21 cellular contexts compared by ENCODE assay signal in the genomic region with DNA sequence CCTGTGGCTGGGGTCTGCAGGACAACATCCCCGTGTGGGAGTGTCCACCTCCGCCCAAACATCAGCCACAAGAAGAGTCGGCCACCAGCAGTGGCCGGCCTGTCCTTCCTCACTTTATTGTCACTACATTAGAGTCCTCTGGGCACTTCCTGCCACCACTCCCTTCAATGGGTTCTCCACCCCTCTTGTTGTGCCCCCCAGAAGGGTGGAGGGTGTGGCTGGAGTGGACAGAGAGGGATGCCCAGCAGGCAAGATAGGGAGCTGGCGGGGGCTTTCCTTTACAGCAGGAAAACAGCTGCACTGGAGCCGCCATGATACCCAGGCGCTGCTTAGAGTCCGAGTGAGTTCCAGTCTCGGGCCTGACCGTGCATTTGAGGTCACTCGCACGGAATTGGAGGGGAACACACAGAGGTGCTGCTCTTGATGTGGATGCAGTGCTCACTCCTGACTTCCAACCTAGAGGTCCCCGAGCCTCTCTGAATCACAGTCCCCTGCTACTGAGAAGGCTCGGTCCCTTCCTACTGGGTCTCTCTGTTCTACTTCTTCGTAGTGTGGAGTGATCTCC. TPM values are rescaled to one million over a fixed set of nuclear protein-coding genes. Genes with fewer than 3 reads are reported as not detected.
DNase-seq lines count a peak whose midpoint lies in the region; ATAC-seq and TF ChIP-seq lines count a peak whose summit lies in the region.
"Had no signal": no experiment of that assay in that cellular context is flagged by ENCODE, and none has a peak within 500 bp of the region (broad histone marks: within the 10 kb centered on the region; RNA-seq: fewer than 3 reads in every experiment).

No MANE protein-coding gene starts in this region.

- H2BK20ac ChIP-seq in IMR-90 (ENCODE audit: low read depth, low read length), result no peak overlapping the region

- H4K8ac ChIP-seq in IMR-90 (ENCODE audit: low read depth in 2 of 2, low read length in 2 of 2), result no peak overlapping the region

- H3K9ac ChIP-seq in IMR-90 (ENCODE audit: low read depth, low read length), result no peak overlapping the region

- peaks cover 70% of the 10 kb centered on the region for H3K36me3 Mint-ChIP-seq in activated naive CD4-positive, alpha-beta T cell treated with anti-CD3 and anti-CD28 coated beads, Interleukin-2, amount 10 ng/mL, durations not matched to agents 7 days and 5 days
- peaks cover 60% of the 10 kb centered on the region for H3K36me3 Mint-ChIP-seq in activated naive CD8-positive, alpha-beta T cell treated with anti-CD3 and anti-CD28 coated beads, Interleukin-2, amount 10 ng/mL, durations not matched to agents 7 days and 5 days

- H3K79me1 ChIP-seq in IMR-90 (ENCODE audit: low read depth in 1 of 2, low read length in 2 of 2), result peaks cover 13 to 16% of the 10 kb centered on the region in 2 experiments; a peak in 3 of 4 replicates

- no peak for DNase-seq in activated naive CD4-positive, alpha-beta T cell treated with anti-CD3 and anti-CD28 coated beads, Interleukin-2, amount 10 ng/mL, durations not matched to agents 7 days and 5 days
- no peak for DNase-seq in activated naive CD4-positive, alpha-beta T cell treated with Interleukin-2 at 50 U/mL for 16 hours
- DNase-seq in IMR-90 (no peak), MG63 (no peak)
- DNase-seq in activated naive CD8-positive, alpha-beta T cell treated with anti-CD3 and anti-CD28 coated beads, Interleukin-2, amount 10 ng/mL, durations not matched to agents 7 days and 5 days, result no peak
- DNase-seq: activated CD4-positive, CD25-positive, alpha-beta regulatory T cell; body of pancreas; effector CD4-positive, alpha-beta T cell; foreskin melanocyte; GF-D8; NCI-H146; NCI-H526; psoas muscle; stimulated activated CD4-positive, alpha-beta T cell treated with anti-CD3 and anti-CD28 coated beads, Interleukin-1b, Interleukin-23, amount 100 ng/mL, for 48 hours; tibial artery had no signal

- POLR2A ChIA-PET in IMR-90 (lab: Charles Lee; ENCODE audit: unreplicated experiment), result no interaction called here
- POLR2A ChIA-PET in activated naive CD8-positive, alpha-beta T cell treated with anti-CD3 and anti-CD28 coated beads, Interleukin-2, amount 10 ng/mL, durations not matched to agents 7 days and 5 days (lab: Charles Lee), result interaction anchor here (1.2 to 4.1 kb wide), 6 partner anchors 12 to 141 kb away, joined by 5 to 41 read pairs (median 18); a partner anchor contains a TSS

- H3K9me3 Mint-ChIP-seq in activated naive CD4-positive, alpha-beta T cell treated with anti-CD3 and anti-CD28 coated beads, Interleukin-2, amount 10 ng/mL, durations not matched to agents 7 days and 5 days, result no peaks in the 10 kb centered on the region
- peaks cover 1% of the 10 kb centered on the region for H3K9me3 Mint-ChIP-seq in activated naive CD8-positive, alpha-beta T cell treated with anti-CD3 and anti-CD28 coated beads, Interleukin-2, amount 10 ng/mL, durations not matched to agents 7 days and 5 days

- peak overlapping the region; percentile 42 for H2AK9ac ChIP-seq in IMR-90 (replicated peaks; ENCODE audit: low read depth, low read length, poor library complexity)

- H2BK120ac ChIP-seq in IMR-90 (ENCODE audit: low read depth, low read length), result no peak overlapping the region

- H3K56ac ChIP-seq in IMR-90 (ENCODE audit: extremely low read depth, insufficient read depth, low read length), result no peak overlapping the region

- H3K4me1 ChIP-seq in IMR-90 (ENCODE audit: control insufficient read depth, insufficient read depth, low read length) (no peaks in the 10 kb centered on the region), neutrophil (ENCODE audit: control insufficient read depth in 1 of 2, insufficient read depth in 1 of 2, low read depth in 1 of 2, low read length in 1 of 2) (peaks cover 20 to 22% of the 10 kb centered on the region in 2 experiments)
- H3K4me1 ChIP-seq: body of pancreas, psoas muscle, tibial artery had no signal

- in situ Hi-C loops in IMR-90 (cut with MboI; ENCODE audit: low sequenced_read_pairs), result no loop called here

- peaks cover 57% of the 10 kb centered on the region for H3K4me1 Mint-ChIP-seq in activated naive CD4-positive, alpha-beta T cell treated with anti-CD3 and anti-CD28 coated beads, Interleukin-2, amount 10 ng/mL, durations not matched to agents 7 days and 5 days
- H3K4me1 Mint-ChIP-seq in activated naive CD8-positive, alpha-beta T cell treated with anti-CD3 and anti-CD28 coated beads, Interleukin-2, amount 10 ng/mL, durations not matched to agents 7 days and 5 days, result peaks cover 48% of the 10 kb centered on the region

- TF ChIP-seq CTCF in IMR-90 (conservative IDR thresholded peaks at IDR 0.05; ENCODE audit: low read depth, low read length) (no peak), neutrophil (IDR thresholded peaks at IDR 0.05) (no peak)

- dilution Hi-C loops in IMR-90 (cut with HindIII; ENCODE audit: low sequenced_read_pairs, unreplicated experiment), result no loop called here

- no peaks in the 10 kb centered on the region for H3K27me3 ChIP-seq in IMR-90 (ENCODE audit: control insufficient read depth, insufficient read depth, low read length)
- no peaks in the 10 kb centered on the region for H3K27me3 ChIP-seq in neutrophil
- H3K27me3 ChIP-seq in MG63, result no peaks in the 10 kb centered on the region
- H3K27me3 ChIP-seq: body of pancreas, hepatocyte, tibial artery had no signal

- no peak overlapping the region for H2AFZ ChIP-seq in IMR-90 (replicated peaks; ENCODE audit: low read length, poor library complexity)
- H2AFZ ChIP-seq: hepatocyte had no signal

- H3K4me2 ChIP-seq in IMR-90 (ENCODE audit: low read depth, low read length), result no peak overlapping the region
- H3K4me2 ChIP-seq: hepatocyte had no signal

- H3K23ac ChIP-seq in IMR-90 (ENCODE audit: low read depth, low read length), result no peak overlapping the region

- no TSS peak for BruUV-seq in IMR-90 (replicated peaks; lab: Mats Ljungman, UMichigan)

- H3K4ac ChIP-seq in IMR-90 (ENCODE audit: low read depth, low read length), result no peak overlapping the region

- no peak overlapping the region for H2AK5ac ChIP-seq in IMR-90 (ENCODE audit: low read depth, low read length)

- no peak overlapping the region for H3K4me3 Mint-ChIP-seq in activated naive CD4-positive, alpha-beta T cell treated with anti-CD3 and anti-CD28 coated beads, Interleukin-2, amount 10 ng/mL, durations not matched to agents 7 days and 5 days
- peak overlapping the region; percentile 86 for H3K4me3 Mint-ChIP-seq in activated naive CD8-positive, alpha-beta T cell treated with anti-CD3 and anti-CD28 coated beads, Interleukin-2, amount 10 ng/mL, durations not matched to agents 7 days and 5 days

- no peak overlapping the region for H2BK5ac ChIP-seq in IMR-90 (ENCODE audit: low read depth, low read length, poor library complexity, severe bottlenecking)

- intact Hi-C loops in IMR-90 (cut with micrococcal nuclease), result no loop called here

- 96% methylated on average over 4 of the region's 15 CpGs; no CpG with 5 or more reads in 1 of the 2 experiments for WGBS in IMR-90 (ENCODE audit: extremely low coverage in 2 of 2, insufficient read length in 1 of 2), 2 experiments

- ATAC-seq in IMR-90 (ENCODE audit: low read depth) (no peak), HG03565 (IDR thresholded peaks at IDR 0.05; ENCODE audit: unreplicated experiment) (no peak), HG02678 (IDR thresholded peaks at IDR 0.05; ENCODE audit: unreplicated experiment) (no peak)
- ATAC-seq in activated naive CD8-positive, alpha-beta T cell treated with anti-CD3 and anti-CD28 coated beads, Interleukin-2, amount 10 ng/mL, durations not matched to agents 7 days and 5 days (ENCODE audit: low read depth), result no peak
- ATAC-seq: body of pancreas had no signal

- H3K27ac Mint-ChIP-seq in activated naive CD4-positive, alpha-beta T cell treated with anti-CD3 and anti-CD28 coated beads, Interleukin-2, amount 10 ng/mL, durations not matched to agents 7 days and 5 days, result peak overlapping the region; percentile 74
- H3K27ac Mint-ChIP-seq in activated naive CD8-positive, alpha-beta T cell treated with anti-CD3 and anti-CD28 coated beads, Interleukin-2, amount 10 ng/mL, durations not matched to agents 7 days and 5 days, result peak overlapping the region; percentile 96

- H4K20me1 ChIP-seq in IMR-90 (ENCODE audit: insufficient read depth, low read length), result no peaks in the 10 kb centered on the region

- TF ChIP-seq RAD21 in IMR-90 (IDR thresholded peaks at IDR 0.05; ENCODE audit: low read length), result no peak

- no peak overlapping the region for H4K5ac ChIP-seq in IMR-90 (ENCODE audit: low read depth, low read length)

- no peaks in the 10 kb centered on the region for H3K27me3 Mint-ChIP-seq in activated naive CD4-positive, alpha-beta T cell treated with anti-CD3 and anti-CD28 coated beads, Interleukin-2, amount 10 ng/mL, durations not matched to agents 7 days and 5 days
- H3K27me3 Mint-ChIP-seq in activated naive CD8-positive, alpha-beta T cell treated with anti-CD3 and anti-CD28 coated beads, Interleukin-2, amount 10 ng/mL, durations not matched to agents 7 days and 5 days, result no peaks in the 10 kb centered on the region

- H3K9me1 ChIP-seq in IMR-90 (ENCODE audit: insufficient read depth, low read length), result no peaks in the 10 kb centered on the region; the same call in 1 of the 2 replicates

- H4K91ac ChIP-seq in IMR-90 (ENCODE audit: insufficient read depth, low read depth, low read length), result no peak overlapping the region

- H3K36me3 ChIP-seq in IMR-90 (ENCODE audit: control insufficient read depth, insufficient read depth, low read length), result peaks cover 66% of the 10 kb centered on the region
- H3K36me3 ChIP-seq in neutrophil, result peaks cover 85% of the 10 kb centered on the region
- peaks cover 73% of the 10 kb centered on the region for H3K36me3 ChIP-seq in MG63

- H3K9me3 ChIP-seq in IMR-90 (ENCODE audit: control insufficient read depth, insufficient read depth, low read length), result no peaks in the 10 kb centered on the region
- no peaks in the 10 kb centered on the region for H3K9me3 ChIP-seq in neutrophil
- H3K9me3 ChIP-seq in MG63, result no peaks in the 10 kb centered on the region
- H3K9me3 ChIP-seq: body of pancreas, psoas muscle, tibial artery had no signal

- no peak overlapping the region for H3K18ac ChIP-seq in IMR-90 (ENCODE audit: low read depth, low read length)

- CTCF ChIA-PET in activated naive CD4-positive, alpha-beta T cell treated with anti-CD3 and anti-CD28 coated beads, Interleukin-2, amount 10 ng/mL, durations not matched to agents 7 days and 5 days (lab: Charles Lee), result interaction anchor here (1.1 kb wide), 1 partner anchor 17 kb away, joined by 3 read pairs; no protein-coding TSS in a partner anchor
- CTCF ChIA-PET in IMR-90 (lab: Yijun Ruan, JAX), result no interaction called here

- H2BK15ac ChIP-seq in IMR-90 (ENCODE audit: low read depth, low read length), result no peak overlapping the region

- H3K4me3 ChIP-seq in IMR-90 (ENCODE audit: insufficient read depth, low read depth, low read length) (no peak overlapping the region), neutrophil (ENCODE audit: low read depth in 1 of 2, low read length in 1 of 2) (no peak overlapping the region), MG63 (no peak overlapping the region)
- H3K4me3 ChIP-seq: body of pancreas, hepatocyte, psoas muscle, SK-N-MC, tibial artery had no signal

- H3K27ac ChIP-seq in IMR-90 (ENCODE audit: insufficient read depth, low read length) (no peak overlapping the region), neutrophil (peak overlapping the region; percentile 62)
- H3K27ac ChIP-seq: body of pancreas, hepatocyte, psoas muscle, RWPE1, SK-N-MC, tibial artery had no signal

- H3K14ac ChIP-seq in IMR-90 (replicated peaks; ENCODE audit: low read depth, low read length), result no peak overlapping the region

- no peak for TF ChIP-seq POLR2A in IMR-90 (IDR thresholded peaks at IDR 0.05; ENCODE audit: low read depth, low read length)

RNA-seq across cellular contexts. Expression of a gene that starts 40.7 kb away (rescaled TPM):
- 30.0 and 36.6 TPM in 2 replicates for total RNA-seq in IMR-90 (2012; rRNA removed)
- polyA plus RNA-seq in IMR-90 (2012; rRNA removed), result 27.0 and 30.0 TPM in 2 replicates
- polyA plus RNA-seq in IMR-90 (2012; cell fraction: cytosol; rRNA removed), result 16.3 and 24.0 TPM in 2 replicates
- polyA plus RNA-seq in IMR-90 (2012; cell fraction: nucleus; rRNA removed; ENCODE audit: low replicate concordance), result 22.7 and 40.3 TPM in 2 replicates
- total RNA-seq in activated naive CD8-positive, alpha-beta T cell treated with anti-CD3 and anti-CD28 coated beads, Interleukin-2, amount 10 ng/mL, durations not matched to agents 7 days and 5 days, result 10 to 100 TPM; 94.0 to 97.3 TPM
- total RNA-seq in MG63 (2014; rRNA removed; shearing (Covaris generic); ENCODE audit: low replicate concordance), result 33.1 and 65.5 TPM in 2 replicates
